In the genomic region with DNA sequence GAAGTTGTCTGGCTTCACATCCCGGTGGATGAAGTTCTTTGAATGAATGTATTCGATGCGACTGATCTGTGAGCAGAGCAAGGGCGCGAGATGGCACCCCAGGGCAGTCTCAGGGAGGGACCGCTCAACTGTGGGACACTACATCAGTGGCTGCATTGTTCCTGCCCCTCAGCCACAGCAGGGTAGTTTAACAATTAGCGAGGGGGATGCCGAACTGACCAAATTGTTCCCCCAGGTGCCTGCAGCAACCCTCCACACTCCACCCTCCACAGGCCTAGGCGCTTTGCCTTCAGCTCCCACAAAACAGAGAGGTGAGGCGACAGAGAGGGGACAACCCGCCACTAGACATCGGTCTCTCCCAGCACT, we compare ENCODE assay signal across 21 cellular contexts.
"Had no signal": no experiment of that assay in that cellular context is flagged by ENCODE, and none has a peak within 500 bp of the region (broad histone marks: within the 10 kb centered on the region; RNA-seq: fewer than 3 reads in every experiment).

No MANE protein-coding gene starts in this region.

- H3K9me3 ChIP-seq: esophagus squamous epithelium, right atrium auricular region, suprapubic skin had no signal

- H3K4me3 ChIP-seq: esophagus squamous epithelium, right atrium auricular region, skin epidermis, suprapubic skin had no signal

- H3K9me3 Mint-ChIP-seq: nephron had no signal

- H3K27me3 Mint-ChIP-seq: progenitor cell of endocrine pancreas had no signal

- H3K27ac Mint-ChIP-seq: nephron had no signal

- FAIRE-seq: endothelial cell of umbilical vein had no signal

- ATAC-seq: activated CD4-positive, CD25-positive, alpha-beta regulatory T cell treated with anti-CD3 and anti-CD28 coated beads, Interleukin-2, amount 50 U/mL, for 24 hours; stimulated activated naive CD8-positive, alpha-beta T cell treated with anti-CD3 and anti-CD28 coated beads, Interleukin-15, Interleukin-2, amounts not matched to agents 100 U/mL and 50 U/mL, for 24 hours had no signal

- H3K4me1 Mint-ChIP-seq: nephron had no signal

- H3K27ac ChIP-seq: brain microvascular endothelial cell, esophagus squamous epithelium, right atrium auricular region, skin epidermis, suprapubic skin had no signal

- H3K27me3 ChIP-seq: brain microvascular endothelial cell, esophagus squamous epithelium, right atrium auricular region, suprapubic skin had no signal

- DNase-seq: activated CD4-positive, alpha-beta T cell treated with anti-CD3 and anti-CD28 coated beads, Interleukin-2, amount 50 U/mL, for 4 hours; activated gamma-delta T cell; anterior cingulate cortex; brain microvascular endothelial cell; cortex of kidney; effector CD4-positive, alpha-beta T cell; esophagus squamous epithelium; hippocampal formation; mesenchymal stem cell; nucleus accumbens; stimulated activated CD4-positive, alpha-beta T cell treated with anti-CD3 and anti-CD28 coated beads, Interleukin-15, amount 100 ng/mL, for 24 hours; stimulated activated CD4-positive, alpha-beta T cell treated with anti-CD3 and anti-CD28 coated beads, Interleukin-4, amount 100 ng/mL, for 1 hour; stimulated activated naive CD8-positive, alpha-beta T cell treated with anti-CD3 and anti-CD28 coated beads, Interleukin-15, Interleukin-2, amounts not matched to agents 100 U/mL and 50 U/mL, for 24 hours; T-helper 9 cell had no signal

- H3K4me3 Mint-ChIP-seq: nephron had no signal
